Comparison of ENCODE assay signal across 8 cellular contexts in genomic region chr3:47475029-47475569, GRCh38. TPM values are rescaled to one million over a fixed set of nuclear protein-coding genes. Genes with fewer than 3 reads are reported as not detected.
DNase-seq lines count a peak whose midpoint lies in the region; ATAC-seq and TF ChIP-seq lines count a peak whose summit lies in the region.

No MANE protein-coding gene starts in this region.

- POLR2A ChIA-PET in OCI-LY7 (lab: Charles Lee): interaction anchor here (1.3 to 2.3 kb wide), 2 partner anchors 18 to 94 kb away, joined by 5 to 6 read pairs; partner anchors contain the start of gene PTPN23

- H3K4me3 Mint-ChIP-seq in memory B cell: peak overlapping the region; percentile 91

- TF ChIP-seq CTCF in OCI-LY7 (conservative IDR thresholded peaks at IDR 0.05; ENCODE audit: low read length): no peak
- TF ChIP-seq CTCF in colonic mucosa (IDR thresholded peaks at IDR 0.05): no peak

- H3K4me1 ChIP-seq in OCI-LY7 (ENCODE audit: insufficient read depth, low read length, poor library complexity, severe bottlenecking) (peaks cover 13% of the 10 kb centered on the region), colonic mucosa (peaks cover 13% of the 10 kb centered on the region)

- no peaks in the 10 kb centered on the region for H3K9me2 ChIP-seq in OCI-LY7 (ENCODE audit: insufficient read depth, low read length)

- H3K9me3 Mint-ChIP-seq in memory B cell: no peaks in the 10 kb centered on the region

- H3K79me2 ChIP-seq in OCI-LY7 (ENCODE audit: insufficient read depth, low read depth, low read length): peaks cover 51% of the 10 kb centered on the region

- no peaks in the 10 kb centered on the region for H4K20me1 ChIP-seq in OCI-LY7 (ENCODE audit: insufficient read depth, low read length)

- ATAC-seq in memory B cell (ENCODE audit: low read depth) (peak; percentile 31), GM19455 (IDR thresholded peaks at IDR 0.05; ENCODE audit: unreplicated experiment) (no peak), GM21447 (IDR thresholded peaks at IDR 0.05; ENCODE audit: unreplicated experiment) (no peak)

- no peaks in the 10 kb centered on the region for H3K36me3 ChIP-seq in OCI-LY7 (ENCODE audit: insufficient read depth, low read length)
- no peaks in the 10 kb centered on the region for H3K36me3 ChIP-seq in colonic mucosa

- H3K9me3 ChIP-seq in OCI-LY7 (ENCODE audit: low read length): 0 out of 2 replicates have a peak, but pooled peaks cover 2% of the 10 kb centered on the region
- no peaks in the 10 kb centered on the region for H3K9me3 ChIP-seq in colonic mucosa

- H3K9ac ChIP-seq in colonic mucosa (ENCODE audit: low read depth in 2 of 2, low read length in 2 of 2): peak overlapping the region; percentile 84 to 91

- peak overlapping the region; percentile 63 for H2AFZ ChIP-seq in OCI-LY7 (ENCODE audit: low read length)

- CTCF ChIA-PET in OCI-LY7 (lab: Charles Lee; ENCODE audit: unreplicated experiment): interaction anchor here (1.1 kb wide), 1 partner anchor 94 kb away, joined by 4 read pairs; the partner anchor contains the start of gene PTPN23

- peak overlapping the region; percentile 87 for H3K4me2 ChIP-seq in OCI-LY7 (ENCODE audit: low read length)

- H3K27me3 Mint-ChIP-seq in memory B cell: no peaks in the 10 kb centered on the region

- H3K27me3 ChIP-seq in colonic mucosa: no peaks in the 10 kb centered on the region

- H3K36me3 Mint-ChIP-seq in memory B cell: no peaks in the 10 kb centered on the region

- intact Hi-C loops in OCI-LY7 (cut with micrococcal nuclease; ENCODE audit: unreplicated experiment) (loop anchor here (1.0 kb wide), 1 partner anchor 38 kb away; the partner anchor contains the start of gene ELP6), colonic mucosa (cut with DNase I) (no loop called here)

- peak; percentile 23 for DNase-seq in SIG-M5 treated with dmso at 0.1 percent for 504 hours (lab: John Stamatoyannopoulos, UW; ENCODE audit: unreplicated experiment)
- DNase-seq in SIG-M5 (lab: John Stamatoyannopoulos, UW): no peak
- no peak for DNase-seq in OCI-LY7 (ENCODE audit: low spot score)
- peak; percentile 42 for DNase-seq in colonic mucosa
- no peak for DNase-seq in memory B cell (ENCODE audit: low spot score in 2 of 2)

- peak overlapping the region; percentile 92 for H3K27ac Mint-ChIP-seq in memory B cell

- H3K4me3 ChIP-seq in OCI-LY7 (ENCODE audit: low read depth, low read length, poor library complexity, severe bottlenecking) (peak overlapping the region; percentile 96), colonic mucosa (peak overlapping the region; percentile 83)

- peaks cover 23% of the 10 kb centered on the region for H3K4me1 Mint-ChIP-seq in memory B cell

- H3K27ac ChIP-seq in OCI-LY7 (ENCODE audit: low read depth, low read length, poor library complexity, severe bottlenecking): peak overlapping the region; percentile 25
- peak overlapping the region; percentile 79 for H3K27ac ChIP-seq in colonic mucosa
- H3K27ac ChIP-seq in temporal lobe (ENCODE audit: low read depth, low read length): peak overlapping the region; percentile 56

- BruUV-seq in OCI-LY7 (replicated peaks; lab: Mats Ljungman, UMichigan): no TSS peak

RNA-seq across cellular contexts. Expression of gene SCAP, which starts 0.6 kb away (rescaled TPM):
- total RNA-seq in OCI-LY7 (2014; rRNA removed; shearing (Covaris generic)): 49.6 and 63.7 TPM in 2 replicates
- total RNA-seq in OCI-LY7 (2022): 69.4 and 70.5 TPM in 2 replicates
- total RNA-seq in colonic mucosa: 100 to 1,000 TPM in 1 of 2 donors, 10 to 100 TPM in 1; 86.5 to 137 TPM
- 45.7 TPM for total RNA-seq in temporal lobe

RNA-seq across cellular contexts. Expression of gene ELP6, which starts 38.4 kb away (rescaled TPM):
- total RNA-seq in OCI-LY7 (2014; rRNA removed; shearing (Covaris generic)): 79.3 and 91.5 TPM in 2 replicates
- total RNA-seq in OCI-LY7 (2022): 84.6 and 92.5 TPM in 2 replicates
- total RNA-seq in colonic mucosa: 10 to 100 TPM; 16.1 to 37.6 TPM
- 17.2 TPM for total RNA-seq in temporal lobe

Comparison
In these comparisons a context has a peak if more than half of its experiments do, and no peak if none do; other contexts are left out.
1. DNase-seq: peak in SIG-M5 treated with dmso at 0.1 percent for 504 hours (single experiment) and colonic mucosa (single experiment); none in SIG-M5 (single experiment), OCI-LY7 (single experiment) and memory B cell (0 of 2).
2. H3K27ac ChIP-seq: peak in every context shown above with its lines; median percentile 79 in colonic mucosa; 56 in temporal lobe; 25 in OCI-LY7.